Comparison of ENCODE assay signal across 10 cellular contexts in genomic region chr20:1964659-1965405, GRCh38. TPM values are rescaled to one million over a fixed set of nuclear protein-coding genes. Genes with fewer than 3 reads are reported as not detected.
DNase-seq lines count a peak whose midpoint lies in the region; ATAC-seq lines count a peak whose summit lies in the region.
"Had no signal": no experiment of that assay in that cellular context is flagged by ENCODE, and none has a peak within 500 bp of the region (broad histone marks: within the 10 kb centered on the region; RNA-seq: fewer than 3 reads in every experiment).

No MANE protein-coding gene starts in this region.

- H3K4me3 Mint-ChIP-seq in activated naive CD8-positive, alpha-beta T cell treated with anti-CD3 and anti-CD28 coated beads for 36 hours = peak overlapping the region; percentile 54
- H3K4me3 Mint-ChIP-seq in naive B cell = peak overlapping the region; percentile 50 to 93 (median 80)

- H3K9me3 ChIP-seq in BLaER1 (no peaks in the 10 kb centered on the region), HUES6 (ENCODE audit: control insufficient read depth, insufficient read depth, low read depth, low read length) (no peaks in the 10 kb centered on the region)
- H3K9me3 ChIP-seq: SJCRH30 had no signal

- H3K36me3 Mint-ChIP-seq in activated naive CD8-positive, alpha-beta T cell treated with anti-CD3 and anti-CD28 coated beads for 36 hours = no peaks in the 10 kb centered on the region
- H3K36me3 Mint-ChIP-seq in naive B cell = peaks cover 0 to 6% of the 10 kb centered on the region in 2 donors

- peak overlapping the region; percentile 73 for H3K27ac Mint-ChIP-seq in activated naive CD8-positive, alpha-beta T cell treated with anti-CD3 and anti-CD28 coated beads for 36 hours
- H3K27ac Mint-ChIP-seq in naive B cell = peak overlapping the region in 5 of 6 donors; percentile 65 to 86 (median 85)

- no peak for DNase-seq in activated naive CD8-positive, alpha-beta T cell treated with anti-CD3 and anti-CD28 coated beads for 36 hours
- DNase-seq in naive B cell (no peak), NCI-H1105 treated with DMSO at 0.1 percent for 48 hours (lab: John Stamatoyannopoulos, UW) (no peak), RKO (ENCODE audit: low spot score) (no peak), substantia nigra (lab: John Stamatoyannopoulos, UW) (no peak)
- no peak for DNase-seq in activated effector memory CD4-positive, alpha-beta T cell treated with Interleukin-2 at 50 U/mL for 16 hours

- no peak overlapping the region for H3K9ac ChIP-seq in BLaER1
- H3K9ac ChIP-seq in HUES6 (ENCODE audit: low read length) = peak overlapping the region; percentile 59

- peak overlapping the region; percentile 39 for H3K27ac ChIP-seq in BLaER1
- H3K27ac ChIP-seq in HUES6 (ENCODE audit: low read depth, low read length) = no peak overlapping the region; the same call in 1 of the 2 replicates
- H3K27ac ChIP-seq in substantia nigra (ENCODE audit: low read depth, low read length, poor library complexity, severe bottlenecking) = no peak overlapping the region
- H3K27ac ChIP-seq: SJCRH30 had no signal

- H4K20me1 ChIP-seq in BLaER1 = no peaks in the 10 kb centered on the region

- H3K27me3 ChIP-seq in BLaER1 (no peaks in the 10 kb centered on the region), HUES6 (ENCODE audit: control insufficient read depth, insufficient read depth, low read length) (peaks cover 6% of the 10 kb centered on the region; the same call in 1 of the 2 replicates)

- H3K9me3 Mint-ChIP-seq in activated naive CD8-positive, alpha-beta T cell treated with anti-CD3 and anti-CD28 coated beads for 36 hours = no peaks in the 10 kb centered on the region
- peaks cover 0 to 5% (median 2%) of the 10 kb centered on the region in 7 donors for H3K9me3 Mint-ChIP-seq in naive B cell

- peaks cover 44% of the 10 kb centered on the region for H3K27me3 Mint-ChIP-seq in activated naive CD8-positive, alpha-beta T cell treated with anti-CD3 and anti-CD28 coated beads for 36 hours
- H3K27me3 Mint-ChIP-seq in naive B cell = peaks cover 0 to 32% (median 10%) of the 10 kb centered on the region in 3 donors

- no peaks in the 10 kb centered on the region for H3K36me3 ChIP-seq in BLaER1
- H3K36me3 ChIP-seq in HUES6 (ENCODE audit: control insufficient read depth, insufficient read depth, low read length) = no peaks in the 10 kb centered on the region
- H3K36me3 ChIP-seq: SJCRH30 had no signal

- peaks cover 12% of the 10 kb centered on the region for H3K4me1 Mint-ChIP-seq in activated naive CD8-positive, alpha-beta T cell treated with anti-CD3 and anti-CD28 coated beads for 36 hours
- peaks cover 11 to 26% (median 26%) of the 10 kb centered on the region in 3 donors for H3K4me1 Mint-ChIP-seq in naive B cell

- H3K4me2 ChIP-seq in BLaER1 = peak overlapping the region; percentile 67

- H3K4me1 ChIP-seq in BLaER1 = peaks cover 29% of the 10 kb centered on the region
- H3K4me1 ChIP-seq in HUES6 (ENCODE audit: control insufficient read depth, insufficient read depth, low read length) = peaks cover 27% of the 10 kb centered on the region
- H3K4me1 ChIP-seq: SJCRH30 had no signal

- peak overlapping the region; percentile 51 for H3K4me3 ChIP-seq in BLaER1
- H3K4me3 ChIP-seq in HUES6 (ENCODE audit: low read depth, low read length) = peak overlapping the region; percentile 44
- H3K4me3 ChIP-seq: SJCRH30 had no signal

- ATAC-seq in naive B cell (ENCODE audit: low read depth in 2 of 2) = peak; percentile 44 to 55

RNA-seq across cellular contexts. Expression of gene PDYN, which starts 29.0 kb away (rescaled TPM):
- total RNA-seq in activated naive CD8-positive, alpha-beta T cell treated with anti-CD3 and anti-CD28 coated beads for 36 hours = not detected
- polyA plus RNA-seq in naive B cell (ENCODE audit: low read depth in 6 of 6) = not detected
- total RNA-seq: renal cortical epithelial cell, SJCRH30 had no signal
